In the genomic region with DNA sequence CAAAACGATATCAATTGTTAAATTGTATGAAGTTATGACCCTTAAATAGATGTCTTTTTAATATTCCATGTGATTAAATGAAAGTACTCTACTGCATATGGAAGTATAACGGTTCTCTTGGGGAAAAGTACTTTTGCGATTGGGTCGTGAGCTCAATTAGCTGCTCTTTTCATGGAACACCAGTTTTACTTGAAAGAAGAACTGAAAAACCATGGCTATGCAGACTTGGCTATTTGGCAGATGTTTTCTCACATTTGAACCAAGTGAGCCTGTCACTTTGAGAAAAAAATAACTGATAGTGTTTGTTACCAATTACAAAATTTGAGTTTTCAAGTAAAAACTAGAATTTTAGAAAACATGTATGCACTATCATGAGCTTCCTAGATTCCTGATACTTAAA, we compare ENCODE assay signal across 2 cellular contexts.
TF ChIP-seq lines count a peak whose summit lies in the region.

No MANE protein-coding gene starts in this region.

TF ChIP-seq in A549, 52 proteins besides CTCF, POLR2A, EP300 and RAD21:
- TF ChIP-seq, protein P1, sequence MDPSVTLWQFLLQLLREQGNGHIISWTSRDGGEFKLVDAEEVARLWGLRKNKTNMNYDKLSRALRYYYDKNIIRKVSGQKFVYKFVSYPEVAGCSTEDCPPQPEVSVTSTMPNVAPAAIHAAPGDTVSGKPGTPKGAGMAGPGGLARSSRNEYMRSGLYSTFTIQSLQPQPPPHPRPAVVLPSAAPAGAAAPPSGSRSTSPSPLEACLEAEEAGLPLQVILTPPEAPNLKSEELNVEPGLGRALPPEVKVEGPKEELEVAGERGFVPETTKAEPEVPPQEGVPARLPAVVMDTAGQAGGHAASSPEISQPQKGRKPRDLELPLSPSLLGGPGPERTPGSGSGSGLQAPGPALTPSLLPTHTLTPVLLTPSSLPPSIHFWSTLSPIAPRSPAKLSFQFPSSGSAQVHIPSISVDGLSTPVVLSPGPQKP (IDR thresholded peaks at IDR 0.05; ENCODE audit: low read depth, low read length), result no peak
- TF ChIP-seq CBX8 (IDR thresholded peaks at IDR 0.05), result peak; percentile 37; the same call in 1 of the 2 replicates

TF ChIP-seq in K562, 482 proteins besides CTCF, POLR2A, EP300 and RAD21:
- peak; percentile 67 for TF ChIP-seq CBX8 (IDR thresholded peaks at IDR 0.05; ENCODE audit: borderline replicate concordance, extremely low read depth, low read depth, low read length, poor library complexity, severe bottlenecking)
- TF ChIP-seq, protein P2, sequence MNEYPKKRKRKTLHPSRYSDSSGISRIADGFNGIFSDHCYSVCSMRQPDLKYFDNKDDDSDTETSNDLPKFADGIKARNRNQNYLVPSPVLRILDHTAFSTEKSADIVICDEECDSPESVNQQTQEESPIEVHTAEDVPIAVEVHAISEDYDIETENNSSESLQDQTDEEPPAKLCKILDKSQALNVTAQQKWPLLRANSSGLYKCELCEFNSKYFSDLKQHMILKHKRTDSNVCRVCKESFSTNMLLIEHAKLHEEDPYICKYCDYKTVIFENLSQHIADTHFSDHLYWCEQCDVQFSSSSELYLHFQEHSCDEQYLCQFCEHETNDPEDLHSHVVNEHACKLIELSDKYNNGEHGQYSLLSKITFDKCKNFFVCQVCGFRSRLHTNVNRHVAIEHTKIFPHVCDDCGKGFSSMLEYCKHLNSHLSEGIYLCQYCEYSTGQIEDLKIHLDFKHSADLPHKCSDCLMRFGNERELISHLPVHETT (CRISPR knock-in tag; conservative IDR thresholded peaks at IDR 0.05 in 1 of 2, IDR thresholded peaks at IDR 0.05 in 1 of 2), result no peak
- TF ChIP-seq ZSCAN29 (IDR thresholded peaks at IDR 0.05), result no peak
- TF ChIP-seq, protein P3, sequence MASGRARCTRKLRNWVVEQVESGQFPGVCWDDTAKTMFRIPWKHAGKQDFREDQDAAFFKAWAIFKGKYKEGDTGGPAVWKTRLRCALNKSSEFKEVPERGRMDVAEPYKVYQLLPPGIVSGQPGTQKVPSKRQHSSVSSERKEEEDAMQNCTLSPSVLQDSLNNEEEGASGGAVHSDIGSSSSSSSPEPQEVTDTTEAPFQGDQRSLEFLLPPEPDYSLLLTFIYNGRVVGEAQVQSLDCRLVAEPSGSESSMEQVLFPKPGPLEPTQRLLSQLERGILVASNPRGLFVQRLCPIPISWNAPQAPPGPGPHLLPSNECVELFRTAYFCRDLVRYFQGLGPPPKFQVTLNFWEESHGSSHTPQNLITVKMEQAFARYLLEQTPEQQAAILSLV (tag; IDR thresholded peaks at IDR 0.05), result no peak
- no peak for TF ChIP-seq HOXB6 (CRISPR knock-in tag; IDR thresholded peaks at IDR 0.05; ENCODE audit: borderline replicate concordance)
